22 cellular contexts compared by ENCODE assay signal in the genomic region with DNA sequence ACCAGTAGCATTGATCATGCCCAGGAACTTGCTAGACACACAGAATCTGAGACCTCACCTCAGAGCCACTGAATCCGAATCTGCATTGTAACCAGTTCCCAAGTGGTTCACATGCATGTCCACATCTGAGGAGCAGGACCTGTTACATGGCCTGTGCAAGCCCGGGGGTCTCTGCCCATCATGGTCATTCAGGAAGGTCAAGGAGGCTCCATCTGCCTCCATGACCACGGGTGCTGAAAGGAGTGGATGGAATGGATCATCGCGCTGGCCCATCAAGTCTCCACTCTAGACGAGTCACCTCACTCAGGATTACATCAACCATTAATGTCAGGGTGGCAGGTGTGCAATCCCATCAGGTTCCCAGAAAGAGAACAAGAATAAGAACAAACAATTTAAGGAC.
"Had no signal": no experiment of that assay in that cellular context is flagged by ENCODE, and none has a peak within 500 bp of the region (broad histone marks: within the 10 kb centered on the region; RNA-seq: fewer than 3 reads in every experiment).

No MANE protein-coding gene starts in this region.

- H3K36me3 ChIP-seq: esophagus squamous epithelium, gastroesophageal sphincter, heart left ventricle, lower lobe of right lung had no signal

- DNase-seq: dermis blood vessel endothelial cell; dorsolateral prefrontal cortex; effector CD4-positive, alpha-beta T cell; effector memory CD4-positive, alpha-beta T cell; esophagus squamous epithelium; foreskin keratinocyte; heart left ventricle; hypothalamus; immature natural killer cell; islet precursor cell; kidney; kidney glomerular epithelial cell; left colon; left ventricle myocardium superior; lower lobe of right lung; mesenchymal stem cell; mucosa of descending colon; naive B cell had no signal

- ATAC-seq: foreskin keratinocyte, gastroesophageal sphincter, heart left ventricle, left colon, left lobe of liver, left ventricle myocardium superior, lower lobe of right lung, mucosa of descending colon had no signal

- H3K27me3 ChIP-seq: foreskin keratinocyte, gastroesophageal sphincter, hepatocyte had no signal

- H3K4me1 ChIP-seq: esophagus squamous epithelium, foreskin keratinocyte, gastroesophageal sphincter, lower lobe of right lung had no signal

- H3K27ac ChIP-seq: coronary artery, esophagus squamous epithelium, foreskin keratinocyte, gastroesophageal sphincter, heart left ventricle, hepatocyte, lower lobe of right lung had no signal

- H3K4me3 ChIP-seq: coronary artery, dorsolateral prefrontal cortex, esophagus squamous epithelium, gastroesophageal sphincter, heart left ventricle, hepatocyte, lower lobe of right lung, mucosa of descending colon had no signal

- H3K9me3 ChIP-seq: esophagus squamous epithelium, gastroesophageal sphincter, lower lobe of right lung, mucosa of descending colon had no signal
